Comparison of ENCODE assay signal across 8 cellular contexts in genomic region chr12:69238589-69239285, GRCh38. TPM values are rescaled to one million over a fixed set of nuclear protein-coding genes. Genes with fewer than 3 reads are reported as not detected.
DNase-seq lines count a peak whose midpoint lies in the region; ATAC-seq and TF ChIP-seq lines count a peak whose summit lies in the region.

No MANE protein-coding gene starts in this region.

- H3K27me3 Mint-ChIP-seq in CD4-positive, alpha-beta memory T cell = no peaks in the 10 kb centered on the region
- H3K27me3 Mint-ChIP-seq in H9 (ENCODE audit: low read depth) (peaks cover 4% of the 10 kb centered on the region; the same call in 1 of the 2 replicates), glutamatergic neuron (ENCODE audit: unreplicated experiment) (peaks cover 9% of the 10 kb centered on the region)
- H3K27me3 Mint-ChIP-seq in stimulated activated naive B cell treated with anti-CD40 and anti-IgM and Interleukin-4, amounts not matched to agents 10 μg/mL and 1 μg/mL and 100 μg/mL, for 72 hours = no peaks in the 10 kb centered on the region

- H4K20me1 ChIP-seq in H9 (ENCODE audit: control insufficient read depth, insufficient read depth, insufficient read length) = no peaks in the 10 kb centered on the region
- peaks cover 22% of the 10 kb centered on the region for H4K20me1 ChIP-seq in SU-DHL-6 (ENCODE audit: low read depth, low read length)

- H2AFZ ChIP-seq in H9 (ENCODE audit: low read length) = peak overlapping the region; percentile 2
- peak overlapping the region; percentile 97 for H2AFZ ChIP-seq in SU-DHL-6 (ENCODE audit: low read depth, low read length, severe bottlenecking)

- H3K27ac Mint-ChIP-seq in CD4-positive, alpha-beta memory T cell = peak overlapping the region; percentile 95 to 100 (median 98)
- H3K27ac Mint-ChIP-seq in H9 (peak overlapping the region; percentile 92 to 97 (median 94)), glutamatergic neuron (ENCODE audit: unreplicated experiment) (peak overlapping the region; percentile 99)
- H3K27ac Mint-ChIP-seq in stimulated activated naive B cell treated with anti-CD40 and anti-IgM and Interleukin-4, amounts not matched to agents 10 μg/mL and 1 μg/mL and 100 μg/mL, for 72 hours = peak overlapping the region; percentile 95

- H3K23ac ChIP-seq in H9 (ENCODE audit: insufficient read length, low read depth, low read length) = no peak overlapping the region

- H3K14ac ChIP-seq in H9 (ENCODE audit: insufficient read depth, low read length) = peak overlapping the region; percentile 57; the same call in 1 of the 2 replicates

- peak overlapping the region; percentile 89 for H3K27ac ChIP-seq in CD4-positive, alpha-beta memory T cell (ENCODE audit: low read depth, low read length)
- H3K27ac ChIP-seq in H9 (ENCODE audit: insufficient read length, low read depth, low read length) (no peak overlapping the region), SU-DHL-6 (ENCODE audit: low read depth, low read length) (peak overlapping the region; percentile 58)

- WGBS in H9 (ENCODE audit: extremely low coverage, insufficient read length, low lambda C conversion rate) = no CpG with 5 or more reads among the region's 13 CpGs

- no peaks in the 10 kb centered on the region for H3K36me3 ChIP-seq in CD4-positive, alpha-beta memory T cell (ENCODE audit: insufficient read depth, low read length)
- peaks cover 6% of the 10 kb centered on the region; the same call in 1 of the 2 replicates for H3K36me3 ChIP-seq in SU-DHL-6 (ENCODE audit: low read length)

- H3K9me2 ChIP-seq in SU-DHL-6 (replicated peaks; ENCODE audit: insufficient read depth, low read length) = no peaks in the 10 kb centered on the region

- no peak overlapping the region for H3T11ph ChIP-seq in H9 (ENCODE audit: low read length)

- no peak overlapping the region for H3K4ac ChIP-seq in H9 (ENCODE audit: low read depth, low read length)

- H2BK12ac ChIP-seq in H9 (ENCODE audit: insufficient read length, low read depth, low read length) = no peak overlapping the region

- H3F3A ChIP-seq in SU-DHL-6 (ENCODE audit: insufficient read depth) = 0 out of 2 replicates have a peak, but pooled peaks cover 3% of the 10 kb centered on the region

- no peak overlapping the region for H2BK120ac ChIP-seq in H9 (ENCODE audit: low read depth, low read length, poor library complexity, severe bottlenecking)

- H3K4me1 ChIP-seq in CD4-positive, alpha-beta memory T cell (ENCODE audit: insufficient read depth, low read length) = peaks cover 47% of the 10 kb centered on the region
- H3K4me1 ChIP-seq in H9 (ENCODE audit: insufficient read depth, low read length) = peaks cover 5% of the 10 kb centered on the region; the same call in 1 of the 2 replicates

- H2BK5ac ChIP-seq in H9 (ENCODE audit: insufficient read length, low read length) = no peak overlapping the region

- H3K79me1 ChIP-seq in H9 (ENCODE audit: insufficient read depth, low read depth, low read length, poor library complexity, severe bottlenecking) = no peaks in the 10 kb centered on the region

- H3K4me1 Mint-ChIP-seq in CD4-positive, alpha-beta memory T cell = peaks cover 36 to 57% (median 44%) of the 10 kb centered on the region in 4 donors
- H3K4me1 Mint-ChIP-seq in H9 (peaks cover 38 to 39% of the 10 kb centered on the region in 2 experiments), glutamatergic neuron (ENCODE audit: low read depth, unreplicated experiment) (peaks cover 16% of the 10 kb centered on the region)
- peaks cover 16 to 32% of the 10 kb centered on the region in 2 donors for H3K4me1 Mint-ChIP-seq in stimulated activated naive B cell treated with anti-CD40 and anti-IgM and Interleukin-4, amounts not matched to agents 10 μg/mL and 1 μg/mL and 100 μg/mL, for 72 hours

- intact Hi-C loops in CD4-positive, alpha-beta memory T cell (cut with micrococcal nuclease) = loop anchor here (1.0 to 5.0 kb wide), 9 partner anchors 16 to 1970 kb away; partner anchors contain the start of genes CAND1, CCT2, CNOT2 and MDM1

- TF ChIP-seq CTCF in H9 (conservative IDR thresholded peaks at IDR 0.05) (no peak), SU-DHL-6 (IDR thresholded peaks at IDR 0.05; ENCODE audit: insufficient read depth, low read length, poor library complexity, severe bottlenecking) (no peak), glutamatergic neuron (IDR thresholded peaks at IDR 0.05; ENCODE audit: partially characterized antibody, unreplicated experiment) (no peak)

- H2BK20ac ChIP-seq in H9 (ENCODE audit: low read depth, low read length, poor library complexity, severe bottlenecking) = no peak overlapping the region

- peak overlapping the region; percentile 83 for H3K4me2 ChIP-seq in H9 (ENCODE audit: insufficient read depth, insufficient read length, low read length)
- peak overlapping the region; percentile 80 for H3K4me2 ChIP-seq in SU-DHL-6 (ENCODE audit: low read depth, low read length, poor library complexity, severe bottlenecking)

- H4K5ac ChIP-seq in H9 (ENCODE audit: insufficient read length, low read depth, low read length) = no peak overlapping the region

- peak overlapping the region; percentile 37 to 60 for H3K4me3 ChIP-seq in CD4-positive, alpha-beta memory T cell (ENCODE audit: low read length in 2 of 2)
- H3K4me3 ChIP-seq in SU-DHL-6 (ENCODE audit: insufficient read depth, low read length, poor library complexity, severe bottlenecking) = peak overlapping the region; percentile 90

- ATAC-seq in stimulated activated naive B cell treated with anti-CD40 and anti-IgM and Interleukin-4, amounts not matched to agents 10 μg/mL and 1 μg/mL and 100 μg/mL, for 72 hours (replicated peaks) = peak in 1 of 2 donors; percentile 2
- no peak for ATAC-seq in GM18520 (IDR thresholded peaks at IDR 0.05; ENCODE audit: unreplicated experiment)

- no peaks in the 10 kb centered on the region for H3K9me3 Mint-ChIP-seq in CD4-positive, alpha-beta memory T cell
- H3K9me3 Mint-ChIP-seq in H9 = peaks cover 0 to 3% of the 10 kb centered on the region in 2 experiments; a peak in 2 of 5 replicates
- peaks cover 13% of the 10 kb centered on the region for H3K9me3 Mint-ChIP-seq in glutamatergic neuron (ENCODE audit: unreplicated experiment)
- no peaks in the 10 kb centered on the region for H3K9me3 Mint-ChIP-seq in stimulated activated naive B cell treated with anti-CD40 and anti-IgM and Interleukin-4, amounts not matched to agents 10 μg/mL and 1 μg/mL and 100 μg/mL, for 72 hours

- peaks cover 9% of the 10 kb centered on the region for H3K23me2 ChIP-seq in H9 (ENCODE audit: insufficient read length, low read depth, low read length, poor library complexity, severe bottlenecking)

- no peaks in the 10 kb centered on the region for H3K9me3 ChIP-seq in CD4-positive, alpha-beta memory T cell (ENCODE audit: control insufficient read depth in 1 of 2, low read length in 2 of 2)
- H3K9me3 ChIP-seq in H9 (ENCODE audit: control insufficient read depth, low read depth, low read length) = no peaks in the 10 kb centered on the region
- no peaks in the 10 kb centered on the region for H3K9me3 ChIP-seq in SU-DHL-6 (ENCODE audit: insufficient read depth, low read length)

- H3K56ac ChIP-seq in H9 (ENCODE audit: insufficient read length, low read depth, low read length) = no peak overlapping the region

- H2BK15ac ChIP-seq in H9 (ENCODE audit: low read depth, low read length) = no peak overlapping the region

- H4K8ac ChIP-seq in H9 (replicated peaks; ENCODE audit: insufficient read length, low read depth, low read length) = no peak overlapping the region

- H3K4me3 Mint-ChIP-seq in CD4-positive, alpha-beta memory T cell = peak overlapping the region; percentile 81 to 94 (median 92)
- peak overlapping the region; percentile 81 to 87 for H3K4me3 Mint-ChIP-seq in H9
- peak overlapping the region; percentile 86 for H3K4me3 Mint-ChIP-seq in glutamatergic neuron (ENCODE audit: unreplicated experiment)
- H3K4me3 Mint-ChIP-seq in stimulated activated naive B cell treated with anti-CD40 and anti-IgM and Interleukin-4, amounts not matched to agents 10 μg/mL and 1 μg/mL and 100 μg/mL, for 72 hours = peak overlapping the region; percentile 78 to 92

- peak overlapping the region; percentile 80 for H3K9ac ChIP-seq in H9 (ENCODE audit: extremely low read depth, insufficient read length, low read length)
- H3K9ac ChIP-seq in SU-DHL-6 (ENCODE audit: low read length) = peak overlapping the region; percentile 94

- no peak overlapping the region for H3K18ac ChIP-seq in H9 (ENCODE audit: insufficient read length, low read depth, low read length)

- POLR2A ChIA-PET in CD4-positive, alpha-beta memory T cell (lab: Charles Lee; ENCODE audit: partially characterized antibody) = interaction anchor here (1.0 to 4.4 kb wide), 7 partner anchors 11 to 431 kb away, joined by 3 to 31 read pairs (median 8); partner anchors contain the start of gene MDM2

- no peaks in the 10 kb centered on the region for H3K27me3 ChIP-seq in CD4-positive, alpha-beta memory T cell (ENCODE audit: insufficient read depth, low read length)
- H3K27me3 ChIP-seq in H9 (ENCODE audit: insufficient read depth, low read length) = no peaks in the 10 kb centered on the region
- no peaks in the 10 kb centered on the region for H3K27me3 ChIP-seq in SU-DHL-6 (ENCODE audit: low read length)

- H4K91ac ChIP-seq in H9 (ENCODE audit: insufficient read length, low read depth, low read length) = no peak overlapping the region

- no peak for DNase-seq in CD4-positive, alpha-beta memory T cell
- DNase-seq in H9 (no peak), glutamatergic neuron (no peak), ecto neural progenitor cell (ENCODE audit: low spot score) (no peak)
- no peak for DNase-seq in stimulated activated naive B cell treated with anti-CD40 and anti-IgM and Interleukin-4, amounts not matched to agents 10 μg/mL and 1 μg/mL and 100 μg/mL, for 72 hours
- DNase-seq in activated CD8-positive, alpha-beta memory T cell treated with anti-CD3 and anti-CD28 coated beads, Interleukin-2, amount 50 U/mL, for 48 hours = no peak

- H3K36me3 Mint-ChIP-seq in CD4-positive, alpha-beta memory T cell = peaks cover 2 to 24% of the 10 kb centered on the region in 2 donors
- peaks cover 9 to 16% (median 15%) of the 10 kb centered on the region in 3 experiments for H3K36me3 Mint-ChIP-seq in H9 (ENCODE audit: insufficient read depth in 1 of 3, low read depth in 3 of 3)
- no peaks in the 10 kb centered on the region for H3K36me3 Mint-ChIP-seq in glutamatergic neuron (ENCODE audit: unreplicated experiment)
- peaks cover 4 to 15% of the 10 kb centered on the region in 2 donors for H3K36me3 Mint-ChIP-seq in stimulated activated naive B cell treated with anti-CD40 and anti-IgM and Interleukin-4, amounts not matched to agents 10 μg/mL and 1 μg/mL and 100 μg/mL, for 72 hours

- no peak overlapping the region for H2AK5ac ChIP-seq in H9 (ENCODE audit: insufficient read length, low read length)

- CTCF ChIA-PET in CD4-positive, alpha-beta memory T cell (lab: Charles Lee; ENCODE audit: partially characterized antibody) = interaction anchor here (0.7 to 1.1 kb wide), 2 partner anchors 11 to 82 kb away, joined by 3 to 5 read pairs; no protein-coding TSS in a partner anchor

- H3K79me2 ChIP-seq in H9 (ENCODE audit: insufficient read depth, low read length) = peaks cover 30% of the 10 kb centered on the region
- peaks cover 40% of the 10 kb centered on the region for H3K79me2 ChIP-seq in SU-DHL-6 (ENCODE audit: insufficient read depth, low read length)

RNA-seq across cellular contexts. Expression of gene CPSF6, which starts 0.6 kb away (rescaled TPM):
- 100 to 1,000 TPM; 109 to 120 TPM for total RNA-seq in CD4-positive, alpha-beta memory T cell
- polyA plus RNA-seq in CD4-positive, alpha-beta memory T cell = 10 to 100 TPM; 55.7 to 61.3 TPM
- total RNA-seq in H9 (2021) = 183 TPM in 2 replicates
- 167 TPM for total RNA-seq in glutamatergic neuron (ENCODE audit: unreplicated experiment)
